Comparison of ENCODE assay signal across 24 cellular contexts in the genomic region with DNA sequence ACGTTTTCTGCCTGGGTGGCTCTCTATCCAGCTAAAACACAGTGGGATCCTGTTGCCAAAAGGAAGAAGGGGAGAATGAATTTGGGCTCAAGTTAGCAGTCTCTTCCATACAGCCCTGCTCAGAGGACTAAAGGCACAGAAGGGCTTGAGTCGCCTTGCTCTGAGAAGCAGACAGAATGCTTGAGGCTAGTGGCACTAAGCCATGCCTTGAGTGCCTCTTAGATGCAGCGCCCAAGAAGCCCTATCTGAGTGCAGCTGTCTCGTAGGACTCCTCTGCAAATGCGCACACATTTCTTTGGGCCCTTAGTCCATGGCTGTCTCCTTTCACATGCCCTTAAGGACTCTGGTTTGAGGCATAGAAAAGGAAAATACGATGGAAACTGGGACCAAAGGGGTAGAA.
"Had no signal": no experiment of that assay in that cellular context is flagged by ENCODE, and none has a peak within 500 bp of the region (broad histone marks: within the 10 kb centered on the region; RNA-seq: fewer than 3 reads in every experiment).

No MANE protein-coding gene starts in this region.

- H3K4me2 ChIP-seq: SK-N-SH had no signal

- H3K27ac ChIP-seq: adrenal gland, body of pancreas, breast epithelium, SJSA1 had no signal

- H3K9me3 ChIP-seq: adrenal gland, body of pancreas, breast epithelium, SJSA1, SK-N-SH had no signal

- H3K4me1 ChIP-seq: adrenal gland, body of pancreas, breast epithelium, SJSA1 had no signal

- FAIRE-seq: astrocyte, TTC549 had no signal

- H3K27me3 ChIP-seq: adrenal gland, body of pancreas, breast epithelium, SJSA1 had no signal

- H3K4me3 ChIP-seq: adrenal gland, body of pancreas, breast epithelium, SJSA1 had no signal

- ATAC-seq: activated CD8-positive, alpha-beta T cell treated with anti-CD3 and anti-CD28 coated beads, Interleukin-2, amount 10 ng/mL, durations not matched to agents 7 days and 5 days; activated naive CD4-positive, alpha-beta T cell treated with anti-CD3 and anti-CD28 coated beads, Interleukin-2, amount 50 U/mL, for 72 hours; body of pancreas; Panc1 had no signal

- DNase-seq: activated CD4-positive, alpha-beta T cell treated with anti-CD3 and anti-CD28 coated beads, Interleukin-2, amount 10 ng/mL, durations not matched to agents 24 days and 14 days; activated CD4-positive, alpha-beta T cell treated with anti-CD3 and anti-CD28 coated beads, Interleukin-2, amount 50 U/mL, for 48 hours; activated CD8-positive, alpha-beta T cell treated with anti-CD3 and anti-CD28 coated beads, Interleukin-2, amount 10 ng/mL, durations not matched to agents 7 days and 5 days; activated gamma-delta T cell; activated naive CD4-positive, alpha-beta T cell treated with anti-CD3 and anti-CD28 coated beads for 36 hours; activated T-cell treated with anti-CD3 and anti-CD28 coated beads, Interleukin-2, amount 50 U/mL, for 24 hours; adrenal gland; body of pancreas; NCI-H1092 treated with DMSO at 0.1 percent for 48 hours; NCI-H1417; NCI-H146; NCI-H187; NCI-H2029 treated with DMSO at 0.1 percent for 48 hours; NCI-H2107; NCI-H226; NCI-H446 treated with DMSO at 0.1 percent for 48 hours; SHP77 treated with DMSO at 0.1 percent for 48 hours; SK-N-SH had no signal

- H3K36me3 ChIP-seq: adrenal gland, breast epithelium, SJSA1 had no signal
